1 cellular context compared by ENCODE assay signal in genomic region chr15:63599401-63600000, GRCh38.
TF ChIP-seq lines count a peak whose summit lies in the region.

No MANE protein-coding gene starts in this region.

TF ChIP-seq in HepG2, 621 proteins besides CTCF, POLR2A, EP300 and RAD21 (continued from another document and continues in another):
- TF ChIP-seq BCLAF1 (IDR thresholded peaks at IDR 0.05) (no peak), SIN3A (IDR thresholded peaks at IDR 0.05; ENCODE audit: borderline replicate concordance, low read depth, low read length) (peak; percentile 78; the same call in 1 of the 2 replicates), ZNF24 (IDR thresholded peaks at IDR 0.05) (no peak), ZNF318 (CRISPR knock-in tag; IDR thresholded peaks at IDR 0.05) (peak; percentile 59; the same call in 1 of the 2 replicates), MIER3 (CRISPR knock-in tag; IDR thresholded peaks at IDR 0.05; ENCODE audit: borderline replicate concordance) (no peak), SKIL (CRISPR knock-in tag; IDR thresholded peaks at IDR 0.05; ENCODE audit: borderline replicate concordance) (no peak), ZMAT5 (CRISPR knock-in tag; IDR thresholded peaks at IDR 0.05; ENCODE audit: borderline replicate concordance, low read depth) (no peak), ZNF703 (CRISPR knock-in tag; IDR thresholded peaks at IDR 0.05; ENCODE audit: borderline replicate concordance) (no peak), YEATS2 (CRISPR knock-in tag; IDR thresholded peaks at IDR 0.05; ENCODE audit: borderline replicate concordance) (no peak), HOXA5 (CRISPR knock-in tag; IDR thresholded peaks at IDR 0.05) (no peak), ZNF777 (CRISPR knock-in tag; IDR thresholded peaks at IDR 0.05) (no peak), PAXIP1 (CRISPR knock-in tag; conservative IDR thresholded peaks at IDR 0.05) (no peak), ELF4 (CRISPR knock-in tag; IDR thresholded peaks at IDR 0.05; ENCODE audit: borderline replicate concordance) (no peak), ZBTB21 (CRISPR knock-in tag; IDR thresholded peaks at IDR 0.05) (no peak), KLF9 (CRISPR knock-in tag; IDR thresholded peaks at IDR 0.05; ENCODE audit: low read depth) (no peak), ZNF251 (CRISPR knock-in tag; IDR thresholded peaks at IDR 0.05) (peak; percentile 50; the same call in 1 of the 2 replicates), LBX2 (CRISPR knock-in tag; IDR thresholded peaks at IDR 0.05; ENCODE audit: borderline replicate concordance) (no peak), JUN (CRISPR knock-in tag; IDR thresholded peaks at IDR 0.05) (no peak), PBX3 (CRISPR knock-in tag; IDR thresholded peaks at IDR 0.05; ENCODE audit: borderline replicate concordance) (no peak), POLR2AphosphoS2 (IDR thresholded peaks at IDR 0.05; ENCODE audit: low read depth, low read length) (no peak), RERE (CRISPR knock-in tag; IDR thresholded peaks at IDR 0.05; ENCODE audit: low read depth) (no peak), CENPT (CRISPR knock-in tag; IDR thresholded peaks at IDR 0.05; ENCODE audit: low read depth) (no peak), SALL2 (CRISPR knock-in tag; IDR thresholded peaks at IDR 0.05) (no peak), ZNF720 (CRISPR knock-in tag; IDR thresholded peaks at IDR 0.05) (no peak), RNF219 (CRISPR knock-in tag; IDR thresholded peaks at IDR 0.05) (no peak)
